Comparison of ENCODE assay signal across 16 cellular contexts in genomic region chr2:20153131-20153851, GRCh38.
"Had no signal": no experiment of that assay in that cellular context is flagged by ENCODE, and none has a peak within 500 bp of the region (broad histone marks: within the 10 kb centered on the region; RNA-seq: fewer than 3 reads in every experiment).

No MANE protein-coding gene starts in this region.

- ATAC-seq: activated CD4-positive, CD25-positive, alpha-beta regulatory T cell treated with anti-CD3 and anti-CD28 coated beads, Interleukin-2, amount 50 U/mL, for 24 hours; left ventricle myocardium superior; T-cell had no signal

- H3K36me3 Mint-ChIP-seq: T-cell had no signal

- H3K27me3 ChIP-seq: ascending aorta, sigmoid colon, uterus had no signal

- H3K4me1 Mint-ChIP-seq: T-cell had no signal

- H3K36me3 ChIP-seq: ascending aorta, sigmoid colon, spleen, thoracic aorta, uterus had no signal

- H3K4me3 ChIP-seq: ascending aorta, sigmoid colon, spleen, thoracic aorta, uterus had no signal

- H3K27ac Mint-ChIP-seq: activated naive CD4-positive, alpha-beta T cell treated with anti-CD3 and anti-CD28 coated beads for 36 hours; activated T-helper 2 cell treated with anti-CD3 and anti-CD28 coated beads, Interferon-gamma antibody, Interleukin-2, Interleukin-4, amounts not matched to agents 10 μg/mL and 5 μg/mL and 100 μg/mL, durations not matched to agents 14 hours and 24 hours and 36 hours; endodermal cell; T-cell had no signal

- H3K4me1 ChIP-seq: ascending aorta, sigmoid colon, uterus had no signal

- DNase-seq: activated CD4-positive, alpha-beta T cell treated with anti-CD3 and anti-CD28 coated beads, Interleukin-2, amount 50 U/mL, for 48 hours; activated naive CD4-positive, alpha-beta T cell treated with anti-CD3 and anti-CD28 coated beads for 36 hours; endodermal cell; hippocampal formation; left ventricle myocardium superior; mesendoderm; sigmoid colon; spleen; T-cell; T1000; uterus had no signal

- H3K27ac ChIP-seq: ascending aorta, sigmoid colon, spleen, thoracic aorta, uterus had no signal

- H3K9me3 ChIP-seq: ascending aorta, sigmoid colon, spleen, thoracic aorta, uterus had no signal

- H3K9me3 Mint-ChIP-seq: activated naive CD4-positive, alpha-beta T cell treated with anti-CD3 and anti-CD28 coated beads for 36 hours; activated T-helper 2 cell treated with anti-CD3 and anti-CD28 coated beads, Interferon-gamma antibody, Interleukin-2, Interleukin-4, amounts not matched to agents 10 μg/mL and 5 μg/mL and 100 μg/mL, durations not matched to agents 14 hours and 24 hours and 36 hours; endodermal cell; neural crest cell; T-cell had no signal

- H3K4me3 Mint-ChIP-seq: activated naive CD4-positive, alpha-beta T cell treated with anti-CD3 and anti-CD28 coated beads for 36 hours; endodermal cell; neural crest cell; T-cell had no signal
